7 cellular contexts compared by ENCODE assay signal in the genomic region with DNA sequence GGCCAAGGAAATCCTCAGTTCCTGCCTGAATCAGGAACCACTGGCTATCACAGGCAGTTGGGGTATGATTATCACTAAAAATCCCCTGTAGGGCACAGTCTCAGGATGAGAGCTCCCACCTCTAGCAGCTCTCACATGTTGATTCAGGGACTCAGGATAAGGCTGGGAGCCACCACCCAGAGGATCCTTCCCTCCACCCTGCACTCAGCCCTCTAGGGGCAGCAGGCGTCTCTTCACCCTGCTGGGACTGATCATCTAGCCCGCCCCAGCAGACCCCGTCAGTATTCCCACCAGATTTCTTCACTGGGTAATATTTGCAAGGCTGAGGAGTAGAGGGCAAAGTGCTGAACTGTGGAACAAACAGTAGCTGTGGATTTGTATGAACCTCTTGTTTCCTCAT.
DNase-seq lines count a peak whose midpoint lies in the region; ATAC-seq, FAIRE-seq and TF ChIP-seq lines count a peak whose summit lies in the region.
"Not testable (repeated sequence)": the region's sequence is repeated elsewhere in the genome, so short reads cannot be mapped to it uniquely, and the experiment has no call there.

No MANE protein-coding gene starts in this region.

- CTCF ChIA-PET in A549 (lab: Yijun Ruan, JAX); HCT116 (lab: Charles Lee); GM12878 (lab: Yijun Ruan, JAX): not testable (repeated sequence)

- H3K9ac ChIP-seq in HCT116 (ENCODE audit: low read length); GM12878 (ENCODE audit: control insufficient read depth, insufficient read depth, low read length): not testable (repeated sequence)

- not testable (repeated sequence) for H2AFZ ChIP-seq in HCT116 (ENCODE audit: low read depth, low read length, poor library complexity, severe bottlenecking); GM12878 (ENCODE audit: control insufficient read depth, low read depth, low read length)

- not testable (repeated sequence) for H3K9me2 ChIP-seq in HCT116 (ENCODE audit: insufficient read depth)

- 0% methylated on average over 3 of the region's 3 CpGs for WGBS in A549 (ENCODE audit: missing lambda C conversion rate)
- 7% methylated on average over 3 of the region's 3 CpGs for WGBS in GM12878 (ENCODE audit: insufficient coverage, insufficient replicate concordance, low lambda C conversion rate, missing lambda C conversion rate)

- intact Hi-C loops in HCT116 (cut with micrococcal nuclease); GM12878 (cut with micrococcal nuclease; ENCODE audit: unreplicated experiment); mucosa of descending colon (cut with DNase I, micrococcal nuclease): not testable (repeated sequence)

- in situ Hi-C loops in GM12878 (cut with MboI): not testable (repeated sequence)

- H3K36me3 ChIP-seq in HCT116 (ENCODE audit: control insufficient read depth in 1 of 2, insufficient read depth in 2 of 2, low read length in 2 of 2); RWPE2 (ENCODE audit: low read depth); GM12878 (ENCODE audit: control insufficient read depth in 2 of 2, insufficient read depth in 2 of 2, low read length in 1 of 2); mucosa of descending colon (ENCODE audit: low read depth): not testable (repeated sequence)

- not testable (repeated sequence) for TF ChIP-seq POLR2A in A549 (IDR thresholded peaks at IDR 0.05; ENCODE audit: low read length); HCT116 (IDR thresholded peaks at IDR 0.05; ENCODE audit: borderline replicate concordance, extremely low read depth, insufficient read depth, insufficient read length); GM12878 (IDR thresholded peaks at IDR 0.05; ENCODE audit: low read depth, low read length)

- H3K4me3 ChIP-seq in A549; HCT116 (replicated peaks in 1 of 2; ENCODE audit: low read depth in 1 of 2, low read length in 2 of 2); RWPE2 (ENCODE audit: severe bottlenecking); GM12878; mucosa of descending colon: not testable (repeated sequence)

- TF ChIP-seq CTCF in A549 (IDR thresholded peaks at IDR 0.05); HCT116 (IDR thresholded peaks at IDR 0.05 in 2 of 3, conservative IDR thresholded peaks at IDR 0.05 in 1 of 3; ENCODE audit: borderline replicate concordance in 1 of 3, insufficient read depth in 1 of 3, low read depth in 2 of 3, low read length in 2 of 3); RWPE2 (IDR thresholded peaks at IDR 0.05; ENCODE audit: poor library complexity, severe bottlenecking); GM12878 (IDR thresholded peaks at IDR 0.05 in 2 of 3, conservative IDR thresholded peaks at IDR 0.05 in 1 of 3; ENCODE audit: control insufficient read depth in 2 of 3, extremely low read depth in 1 of 3, insufficient read depth in 1 of 3, low read depth in 3 of 3, low read length in 3 of 3); mucosa of descending colon (IDR thresholded peaks at IDR 0.05): not testable (repeated sequence)

- H3K79me2 ChIP-seq in HCT116 (ENCODE audit: insufficient read depth, low read length); GM12878 (ENCODE audit: control insufficient read depth, insufficient read depth, low read length): not testable (repeated sequence)

- H3K27ac Mint-ChIP-seq in stimulated activated memory B cell treated with anti-CD40 and anti-IgM and Interleukin-4, amounts not matched to agents 10 μg/mL and 1 μg/mL and 100 μg/mL, for 72 hours: not testable (repeated sequence)

- not testable (repeated sequence) for H3K36me3 Mint-ChIP-seq in stimulated activated memory B cell treated with anti-CD40 and anti-IgM and Interleukin-4, amounts not matched to agents 10 μg/mL and 1 μg/mL and 100 μg/mL, for 72 hours

- ATAC-seq in A549: peak; percentile 89 to 92
- ATAC-seq in HCT116: peak; percentile 97
- ATAC-seq in RWPE2 (ENCODE audit: low read depth): peak; percentile 60; the same call in 2 of the 3 replicates
- ATAC-seq in GM12878: peak; percentile 41; the same call in 1 of the 3 replicates
- ATAC-seq in mucosa of descending colon: peak; percentile 48
- peak; percentile 27 for ATAC-seq in stimulated activated memory B cell treated with anti-CD40 and anti-IgM and Interleukin-4, amounts not matched to agents 10 μg/mL and 1 μg/mL and 100 μg/mL, for 72 hours

- not testable (repeated sequence) for H3K27me3 Mint-ChIP-seq in stimulated activated memory B cell treated with anti-CD40 and anti-IgM and Interleukin-4, amounts not matched to agents 10 μg/mL and 1 μg/mL and 100 μg/mL, for 72 hours

- H3K4me1 Mint-ChIP-seq in stimulated activated memory B cell treated with anti-CD40 and anti-IgM and Interleukin-4, amounts not matched to agents 10 μg/mL and 1 μg/mL and 100 μg/mL, for 72 hours: not testable (repeated sequence)

- H3K9me3 Mint-ChIP-seq in stimulated activated memory B cell treated with anti-CD40 and anti-IgM and Interleukin-4, amounts not matched to agents 10 μg/mL and 1 μg/mL and 100 μg/mL, for 72 hours: not testable (repeated sequence)

- TF ChIP-seq RAD21 in A549 (conservative IDR thresholded peaks at IDR 0.05 in 1 of 2, IDR thresholded peaks at IDR 0.05 in 1 of 2); HCT116 (IDR thresholded peaks at IDR 0.05; ENCODE audit: low read depth); GM12878 (IDR thresholded peaks at IDR 0.05; ENCODE audit: insufficient read depth, low read depth, low read length): not testable (repeated sequence)

- H3K27ac ChIP-seq in A549; HCT116 (ENCODE audit: low read depth, low read length); RWPE2 (ENCODE audit: poor library complexity, severe bottlenecking); GM12878 (ENCODE audit: control insufficient read depth, insufficient read depth): not testable (repeated sequence)

- FAIRE-seq in A549 (lab: Jason Lieb, UNC); GM12878 (lab: Jason Lieb, UNC): not testable (repeated sequence)

- BruUV-seq in HCT116 (replicated peaks; lab: Mats Ljungman, UMichigan); GM12878 (replicated peaks; lab: Mats Ljungman, UMichigan): not testable (repeated sequence)

- SMC1A ChIA-PET in GM12878 (lab: Charles Lee; ENCODE audit: uncharacterized antibody, unreplicated experiment): not testable (repeated sequence)

- not testable (repeated sequence) for DNase-seq in A549 (ENCODE audit: low read depth in 1 of 2, low spot score in 1 of 2); HCT116 (ENCODE audit: low read depth, low spot score); RWPE2 (ENCODE audit: low spot score); GM12878 (ENCODE audit: low read depth, low spot score); mucosa of descending colon
- peak; percentile 12 for DNase-seq in islet precursor cell

- TF ChIP-seq EP300 in A549 (IDR thresholded peaks at IDR 0.05); GM12878 (IDR thresholded peaks at IDR 0.05; ENCODE audit: borderline replicate concordance in 1 of 2, control insufficient read depth in 1 of 2, low read depth in 2 of 2, low read length in 2 of 2): not testable (repeated sequence)

- H3K4me3 Mint-ChIP-seq in stimulated activated memory B cell treated with anti-CD40 and anti-IgM and Interleukin-4, amounts not matched to agents 10 μg/mL and 1 μg/mL and 100 μg/mL, for 72 hours: not testable (repeated sequence)

- not testable (repeated sequence) for H3K4me1 ChIP-seq in A549; HCT116 (ENCODE audit: control insufficient read depth in 1 of 2, insufficient read depth in 2 of 2, low read length in 2 of 2); RWPE2 (ENCODE audit: insufficient read depth, poor library complexity, severe bottlenecking); GM12878 (ENCODE audit: control insufficient read depth, insufficient read depth, low read length); mucosa of descending colon (ENCODE audit: low read depth)

- not testable (repeated sequence) for H3K9me3 ChIP-seq in A549; HCT116 (ENCODE audit: control insufficient read depth in 1 of 2, insufficient read depth in 1 of 2, low read depth in 1 of 2, low read length in 2 of 2); RWPE2 (ENCODE audit: severe bottlenecking); GM12878 (replicated peaks; ENCODE audit: control insufficient read depth, insufficient read depth, low read length); mucosa of descending colon

- RAD21 ChIA-PET in HCT116 (lab: Charles Lee; ENCODE audit: low non-redundant PET in 1 of 2, low total read pairs in 2 of 2, uncharacterized antibody in 2 of 2, unreplicated experiment in 2 of 2); GM12878 (lab: Charles Lee; ENCODE audit: unreplicated experiment): not testable (repeated sequence)

- not testable (repeated sequence) for H3K27me3 ChIP-seq in HCT116 (ENCODE audit: insufficient read depth, low read length); RWPE2 (ENCODE audit: insufficient read depth, poor library complexity, severe bottlenecking); GM12878 (replicated peaks in 1 of 2; ENCODE audit: control insufficient read depth in 2 of 2, insufficient read depth in 2 of 2, low read length in 1 of 2)

- POLR2A ChIA-PET in A549 (lab: Yijun Ruan, JAX); HCT116 (lab: Charles Lee); GM12878 (lab: Charles Lee): not testable (repeated sequence)

- H4K20me1 ChIP-seq in HCT116 (ENCODE audit: insufficient read depth); GM12878 (ENCODE audit: control insufficient read depth, insufficient read depth): not testable (repeated sequence)

- not testable (repeated sequence) for H3K4me2 ChIP-seq in A549; HCT116 (ENCODE audit: low read length); GM12878 (ENCODE audit: control insufficient read depth, insufficient read depth)

Comparison
In these comparisons a context has a peak if more than half of its experiments do, and no peak if none do; other contexts are left out.
1. ATAC-seq: peak in every context shown above with its lines; median percentile 97 in HCT116; 90 in A549; 60 in RWPE2; 48 in mucosa of descending colon; 41 in GM12878; 27 in stimulated activated memory B cell treated with anti-CD40 and anti-IgM and Interleukin-4, amounts not matched to agents 10 μg/mL and 1 μg/mL and 100 μg/mL, for 72 hours.